Comparison of ENCODE assay signal across 18 cellular contexts in genomic region chr6:46113370-46113769, GRCh38. TPM values are rescaled to one million over a fixed set of nuclear protein-coding genes. Genes with fewer than 3 reads are reported as not detected.
A peak's percentile ranks its signal among the peaks of the same experiment; 100 is the strongest.
DNase-seq lines count a peak whose midpoint lies in the region; FAIRE-seq and TF ChIP-seq lines count a peak whose summit lies in the region.
"Had no signal": no experiment of that assay in that cellular context is flagged by ENCODE, and none has a peak within 500 bp of the region (broad histone marks: within the 10 kb centered on the region; RNA-seq: fewer than 3 reads in every experiment).

No MANE protein-coding gene starts in this region.

- H3K4me3 ChIP-seq in LNCaP clone FGC (ENCODE audit: low read depth, low read length), result no peak overlapping the region
- no peak overlapping the region for H3K4me3 ChIP-seq in H1 (ENCODE audit: extremely low read depth in 1 of 4, insufficient read depth in 2 of 4, low read depth in 3 of 4, low read length in 4 of 4)
- H3K4me3 ChIP-seq: neural progenitor cell, right atrium auricular region had no signal

- no peak overlapping the region for H3K23ac ChIP-seq in H1 (ENCODE audit: insufficient read length)

- H3K27me3 ChIP-seq in H1 (replicated peaks in 1 of 4; ENCODE audit: control insufficient read depth in 3 of 4, extremely low read depth in 1 of 4, insufficient read depth in 3 of 4, low read length in 3 of 4), result no peaks in the 10 kb centered on the region
- H3K27me3 ChIP-seq: neural progenitor cell, right atrium auricular region had no signal

- H2BK12ac ChIP-seq in H1 (ENCODE audit: low read depth, low read length), result no peak overlapping the region

- no peak overlapping the region for H4K5ac ChIP-seq in H1 (ENCODE audit: insufficient read length, low read depth, low read length)

- CTCF ChIA-PET in H1 (lab: Charles Lee; ENCODE audit: partially characterized antibody), result interaction anchor here (1.0 to 1.4 kb wide), 3 partner anchors 8 to 92 kb away, joined by 3 to 4 read pairs (median 4); no protein-coding TSS in a partner anchor

- H2BK20ac ChIP-seq in H1 (ENCODE audit: low read length), result no peak overlapping the region

- no peaks in the 10 kb centered on the region for H3K36me3 ChIP-seq in H1 (ENCODE audit: control insufficient read depth in 2 of 4, insufficient read depth in 4 of 4, low read length in 3 of 4)
- H3K36me3 ChIP-seq: neural progenitor cell, right atrium auricular region had no signal

- H2BK15ac ChIP-seq in H1 (ENCODE audit: low read length), result no peak overlapping the region

- no peak overlapping the region for H3K18ac ChIP-seq in H1 (ENCODE audit: extremely low read depth, low read length)

- H2AFZ ChIP-seq in H1 (ENCODE audit: low read length), result no peak overlapping the region
- H2AFZ ChIP-seq: neural progenitor cell had no signal

- no peaks in the 10 kb centered on the region for H3K9me3 ChIP-seq in H1 (ENCODE audit: insufficient read depth in 2 of 2, low read depth in 1 of 2, low read length in 1 of 2)
- H3K9me3 ChIP-seq: right atrium auricular region had no signal

- TF ChIP-seq POLR2A in H1 (IDR thresholded peaks at IDR 0.05; ENCODE audit: control extremely low read depth in 1 of 2, low read depth in 2 of 2, low read length in 2 of 2), result no peak
- no peak for TF ChIP-seq POLR2A in GM12891 (IDR thresholded peaks at IDR 0.05; ENCODE audit: low read depth, low read length)

- POLR2A ChIA-PET in H1 (lab: Charles Lee; ENCODE audit: partially characterized antibody), result interaction anchor here (1.7 kb wide), 1 partner anchor 10 kb away, joined by 3 read pairs; no protein-coding TSS in a partner anchor

- no peak overlapping the region for H3K14ac ChIP-seq in H1 (ENCODE audit: insufficient read length)

- H2BK5ac ChIP-seq in H1 (ENCODE audit: low read depth, low read length), result no peak overlapping the region

- H3K23me2 ChIP-seq in H1 (ENCODE audit: low read depth, low read length), result peaks cover 2% of the 10 kb centered on the region; the same call in 1 of the 2 replicates

- H3K56ac ChIP-seq in H1 (replicated peaks; ENCODE audit: insufficient read length, low read depth, low read length), result no peak overlapping the region

- H3K79me1 ChIP-seq in H1 (ENCODE audit: low read depth, low read length), result no peaks in the 10 kb centered on the region

- no peak overlapping the region for H2BK120ac ChIP-seq in H1 (replicated peaks; ENCODE audit: low read depth, low read length)

- TF ChIP-seq CTCF in LNCaP clone FGC (IDR thresholded peaks at IDR 0.05; ENCODE audit: control insufficient read depth, extremely low read depth, insufficient read depth), result no peak
- no peak for TF ChIP-seq CTCF in H1 (IDR thresholded peaks at IDR 0.05; ENCODE audit: control extremely low read depth in 1 of 3, insufficient read depth in 1 of 3, low read depth in 1 of 3, low read length in 3 of 3)

- H3K4ac ChIP-seq in H1 (replicated peaks; ENCODE audit: insufficient read length, low read depth, low read length), result no peak overlapping the region

- no peaks in the 10 kb centered on the region for H3K79me2 ChIP-seq in H1 (ENCODE audit: control insufficient read depth in 1 of 2, insufficient read depth in 2 of 2, low read length in 2 of 2)

- FAIRE-seq in H1 (lab: Jason Lieb, UNC) (peak; percentile 42), GM12891 (lab: Jason Lieb, UNC) (no peak)
- FAIRE-seq: endothelial cell of umbilical vein, frontal cortex had no signal

- 78% methylated on average over 1 of the region's 1 CpG; no CpG with 5 or more reads in 1 of the 2 experiments for WGBS in H1 (ENCODE audit: extremely low coverage in 1 of 2, insufficient coverage in 1 of 2, insufficient read length in 1 of 2, insufficient replicate concordance in 2 of 2, low coverage in 1 of 2, low lambda C conversion rate in 2 of 2, missing lambda C conversion rate in 1 of 2), 2 experiments

- H3K4me1 ChIP-seq in H1 (replicated peaks in 1 of 4; ENCODE audit: control insufficient read depth in 3 of 4, insufficient read depth in 4 of 4, low read length in 3 of 4), result peaks cover 3 to 11% (median 6%) of the 10 kb centered on the region in 4 experiments; a peak in 4 of 7 replicates
- H3K4me1 ChIP-seq: neural progenitor cell, right atrium auricular region had no signal

- TF ChIP-seq EP300 in H1 (IDR thresholded peaks at IDR 0.05; ENCODE audit: borderline replicate concordance in 1 of 2, low read depth in 2 of 2, low read length in 2 of 2), result no peak

- H4K20me1 ChIP-seq in H1 (replicated peaks in 1 of 2; ENCODE audit: control insufficient read depth in 1 of 2, insufficient read depth in 2 of 2, low read length in 2 of 2), result no peaks in the 10 kb centered on the region

- H3K27ac ChIP-seq in H1 (ENCODE audit: low read depth, low read length), result no peak overlapping the region
- H3K27ac ChIP-seq: neural progenitor cell, right atrium auricular region had no signal

- H3K9ac ChIP-seq in H1 (replicated peaks in 1 of 4; ENCODE audit: extremely low read depth in 1 of 4, low read depth in 3 of 4, low read length in 3 of 4), result no peak overlapping the region
- H3K9ac ChIP-seq: neural progenitor cell had no signal

- no peak overlapping the region for H4K91ac ChIP-seq in H1 (replicated peaks; ENCODE audit: insufficient read length, low read length)

- no peak overlapping the region for H4K8ac ChIP-seq in H1 (ENCODE audit: extremely low read depth, insufficient read depth, low read length)

- H3K4me2 ChIP-seq in H1 (ENCODE audit: insufficient read depth in 1 of 2, low read depth in 2 of 2, low read length in 2 of 2), result peak overlapping the region in 1 of 2 experiments; percentile 45; a peak in 1 of 4 replicates
- H3K4me2 ChIP-seq: neural progenitor cell had no signal

- no peak overlapping the region for H2AK5ac ChIP-seq in H1 (ENCODE audit: low read depth, low read length)

- no peak for TF ChIP-seq RAD21 in H1 (IDR thresholded peaks at IDR 0.05 in 1 of 2, conservative IDR thresholded peaks at IDR 0.05 in 1 of 2; ENCODE audit: low read depth in 2 of 2, low read length in 2 of 2)

- peak; percentile 78 for DNase-seq in COLO668 (lab: John Stamatoyannopoulos, UW; ENCODE audit: unreplicated experiment)
- DNase-seq in LNCaP clone FGC (ENCODE audit: low read depth), result peak; percentile 27
- DNase-seq in NCI-H345 treated with DMSO at 0.1 percent for 48 hours (lab: John Stamatoyannopoulos, UW; ENCODE audit: unreplicated experiment), result peak; percentile 77
- DNase-seq in H1 (ENCODE audit: low read depth in 1 of 2, low spot score in 2 of 2), result peak in 1 of 2 experiments; percentile 45
- no peak for DNase-seq in H4 (ENCODE audit: low spot score)
- DNase-seq in NCI-H82 treated with DMSO at 0.1 percent for 48 hours (lab: John Stamatoyannopoulos, UW; ENCODE audit: unreplicated experiment), result no peak
- DNase-seq in pons (ENCODE audit: low spot score), result no peak
- no peak for DNase-seq in GM12891 (ENCODE audit: insufficient read length, low spot score)
- DNase-seq: activated CD4-positive, alpha-beta T cell treated with anti-CD3 and anti-CD28 coated beads, Interleukin-2, amount 50 U/mL, for 48 hours; CD4-positive, alpha-beta memory T cell; cerebellar nuclear complex; NCI-H524; SHP77 treated with DMSO at 0.1 percent for 48 hours; stimulated activated CD4-positive, alpha-beta T cell treated with anti-CD3 and anti-CD28 coated beads, Interleukin-1b, Interleukin-23, amount 100 ng/mL, for 48 hours had no signal

TF ChIP-seq in H1, 55 proteins besides CTCF, POLR2A, EP300 and RAD21 (continues in another document):
- TF ChIP-seq USF2 (IDR thresholded peaks at IDR 0.05; ENCODE audit: low read length) (no peak), JUND (IDR thresholded peaks at IDR 0.05; ENCODE audit: low read length) (peak; percentile 13; the same call in 1 of the 2 replicates)

TF ChIP-seq in GM12891, 5 proteins besides CTCF, POLR2A, EP300 and RAD21:
- TF ChIP-seq POLR2AphosphoS5 (IDR thresholded peaks at IDR 0.05; ENCODE audit: low read depth, low read length) (no peak), TAF1 (IDR thresholded peaks at IDR 0.05; ENCODE audit: low read depth, low read length) (no peak), POU2F2 (IDR thresholded peaks at IDR 0.05; ENCODE audit: low read depth, low read length) (no peak), PAX5 (IDR thresholded peaks at IDR 0.05; ENCODE audit: insufficient read depth, low read length, severe bottlenecking) (no peak), SPI1 (IDR thresholded peaks at IDR 0.05; ENCODE audit: low read depth, low read length) (no peak)

RNA-seq across cellular contexts. Expression of gene ENPP4, which starts 16.4 kb away (rescaled TPM):
- 4.2 and 4.4 TPM in 2 replicates for total RNA-seq in H1 (2021; fragmentation: NEBNext Ultra II Directional; extraction: Animal tissue kit (Norgen Biotek cat#: 25700))
- polyA plus RNA-seq in H1 (2011; rRNA removed), result 1.1 and 2.0 TPM in 2 replicates
- polyA plus RNA-seq in H1 (2011; cell fraction: cytosol; rRNA removed), result 1.9 TPM
- 1.0 TPM for polyA plus RNA-seq in H1 (2011; cell fraction: nucleus; rRNA removed)
- polyA plus RNA-seq in H1 (2012, experiment 1 of 2), result 1.4 to 3.0 TPM (median 1.6 TPM) in 4 replicates
- 0.18 TPM for polyA plus RNA-seq in H1 (2012, experiment 2 of 2)
- polyA plus RNA-seq in H1 (2013, experiment 1 of 2), result 5.3 TPM
- polyA plus RNA-seq in H1 (2013, experiment 2 of 2), result 5.4 TPM
- 3.2 and 5.6 TPM in 2 replicates for polyA minus RNA-seq in H1 (2011; rRNA and poly(A)+ RNA removed)
- polyA minus RNA-seq in H1 (2011; cell fraction: cytosol; rRNA and poly(A)+ RNA removed), result 2.1 TPM
- 4.9 TPM for polyA minus RNA-seq in H1 (2011; cell fraction: nucleus; rRNA and poly(A)+ RNA removed)
- 1.5 and 1.6 TPM in 2 replicates for total RNA-seq in H4 (2014; rRNA removed; shearing (Covaris generic))
- 2.9 TPM for polyA plus RNA-seq in GM12891 (2012; ENCODE audit: low read depth, missing spikeins)

RNA-seq across cellular contexts. Expression of gene ENPP5, which starts 57.4 kb away (rescaled TPM):
- total RNA-seq in H1 (2021; fragmentation: NEBNext Ultra II Directional; extraction: Animal tissue kit (Norgen Biotek cat#: 25700)), result 7.6 and 7.8 TPM in 2 replicates
- polyA plus RNA-seq in H1 (2011; rRNA removed), result 3.2 and 5.1 TPM in 2 replicates
- 6.0 TPM for polyA plus RNA-seq in H1 (2011; cell fraction: cytosol; rRNA removed)
- 4.7 TPM for polyA plus RNA-seq in H1 (2011; cell fraction: nucleus; rRNA removed)
- 5.4 to 6.5 TPM (median 5.8 TPM) in 4 replicates for polyA plus RNA-seq in H1 (2012, experiment 1 of 2)
- 0.38 TPM for polyA plus RNA-seq in H1 (2012, experiment 2 of 2)
- polyA plus RNA-seq in H1 (2013, experiment 1 of 2), result 12.0 TPM
- polyA plus RNA-seq in H1 (2013, experiment 2 of 2), result 12.6 TPM
- polyA minus RNA-seq in H1 (2011; rRNA and poly(A)+ RNA removed), result 6.3 and 11.1 TPM in 2 replicates
- polyA minus RNA-seq in H1 (2011; cell fraction: cytosol; rRNA and poly(A)+ RNA removed), result 5.1 TPM
- 13.7 TPM for polyA minus RNA-seq in H1 (2011; cell fraction: nucleus; rRNA and poly(A)+ RNA removed)
- total RNA-seq in H4 (2014; rRNA removed; shearing (Covaris generic)), result 0.89 and 1.1 TPM in 2 replicates
- polyA plus RNA-seq in GM12891 (2012; ENCODE audit: low read depth, missing spikeins), result 0.41 TPM
- total RNA-seq: endothelial cell of umbilical vein had no signal
- polyA plus RNA-seq: endothelial cell of umbilical vein had no signal

Comparison
In these comparisons a context has a peak if more than half of its experiments do, and no peak if none do; other contexts are left out.
1. DNase-seq: peak in COLO668 (single experiment), LNCaP clone FGC (single experiment) and NCI-H345 treated with DMSO at 0.1 percent for 48 hours (single experiment); none in H4 (single experiment), NCI-H82 treated with DMSO at 0.1 percent for 48 hours (single experiment), pons (single experiment) and GM12891 (single experiment).